In genomic region chr11:117098269-117099231, GRCh38 we compare ENCODE assay signal across 8 cellular contexts. TPM values are rescaled to one million over a fixed set of nuclear protein-coding genes. Genes with fewer than 3 reads are reported as not detected.
DNase-seq lines count a peak whose midpoint lies in the region; ATAC-seq and TF ChIP-seq lines count a peak whose summit lies in the region.

Gene SIK3, minus strand, starts transcription at chr11:117098428. Its CDS starts 13 bp downstream, at chr11:117098415.

- DNase-seq in GM04503 (ENCODE audit: low read depth) (peak; percentile 82), HFFc6 (peak; percentile 88), NCI-H1048 (lab: John Stamatoyannopoulos, UW) (peak; percentile 86), SKM-1 (lab: John Stamatoyannopoulos, UW; ENCODE audit: unreplicated experiment) (peak; percentile 88), glomerular visceral epithelial cell (ENCODE audit: extremely low spot score) (peak; percentile 92), osteocyte (ENCODE audit: extremely low spot score, unreplicated experiment) (peak; percentile 97), thoracic aorta (ENCODE audit: low spot score) (peak; percentile 55)
- peak; percentile 87 to 94 for DNase-seq in activated naive CD4-positive, alpha-beta T cell treated with anti-CD3 and anti-CD28 coated beads, Interleukin-2, amount 50 U/mL, for 72 hours (ENCODE audit: low spot score in 2 of 2)

- H3K27ac Mint-ChIP-seq in HFFc6 (peak within 1 kb of the TSS; percentile 98), osteocyte (ENCODE audit: unreplicated experiment) (peak within 1 kb of the TSS; percentile 98)
- peak within 1 kb of the TSS; percentile 97 to 98 for H3K27ac Mint-ChIP-seq in activated naive CD4-positive, alpha-beta T cell treated with anti-CD3 and anti-CD28 coated beads, Interleukin-2, amount 50 U/mL, for 72 hours

- H3K36me3 Mint-ChIP-seq in HFFc6 (ENCODE audit: low read depth): no peaks in the 10 kb centered on the region
- H3K36me3 Mint-ChIP-seq in activated naive CD4-positive, alpha-beta T cell treated with anti-CD3 and anti-CD28 coated beads, Interleukin-2, amount 50 U/mL, for 72 hours: peaks cover 0 to 16% of the 10 kb centered on the region in 2 donors
- no peaks in the 10 kb centered on the region for H3K36me3 Mint-ChIP-seq in osteocyte (ENCODE audit: unreplicated experiment)

- H3K9me3 ChIP-seq in thoracic aorta: no peaks in the 10 kb centered on the region

- no peaks in the 10 kb centered on the region for H3K9me3 Mint-ChIP-seq in HFFc6
- no peaks in the 10 kb centered on the region for H3K9me3 Mint-ChIP-seq in activated naive CD4-positive, alpha-beta T cell treated with anti-CD3 and anti-CD28 coated beads, Interleukin-2, amount 50 U/mL, for 72 hours
- H3K9me3 Mint-ChIP-seq in osteocyte (ENCODE audit: unreplicated experiment): no peaks in the 10 kb centered on the region

- peaks cover 44% of the 10 kb centered on the region for H3K4me1 Mint-ChIP-seq in HFFc6 (ENCODE audit: low read depth)
- peaks cover 39% of the 10 kb centered on the region for H3K4me1 Mint-ChIP-seq in osteocyte (ENCODE audit: unreplicated experiment)

- H3K27me3 Mint-ChIP-seq in HFFc6 (ENCODE audit: insufficient read depth) (peaks cover 2% of the 10 kb centered on the region; the same call in 1 of the 2 replicates), osteocyte (ENCODE audit: unreplicated experiment) (no peaks in the 10 kb centered on the region)

- peak; percentile 78 to 89 for ATAC-seq in activated naive CD4-positive, alpha-beta T cell treated with anti-CD3 and anti-CD28 coated beads, Interleukin-2, amount 50 U/mL, for 72 hours
- ATAC-seq in thoracic aorta (ENCODE audit: insufficient number of reproducible peaks, low FRiP score, low read depth): peak; percentile 86

- no peaks in the 10 kb centered on the region for H3K27me3 ChIP-seq in thoracic aorta (replicated peaks; ENCODE audit: insufficient read depth)

- TF ChIP-seq CTCF in HFFc6 (IDR thresholded peaks at IDR 0.05) (peak; percentile 72), osteocyte (IDR thresholded peaks at IDR 0.05) (peak; percentile 57), thoracic aorta (IDR thresholded peaks at IDR 0.05) (peak; percentile 7)

- H3K4me3 Mint-ChIP-seq in HFFc6: peak within 1 kb of the TSS; percentile 94
- H3K4me3 Mint-ChIP-seq in osteocyte (ENCODE audit: unreplicated experiment): peak within 1 kb of the TSS; percentile 94

- H3K36me3 ChIP-seq in thoracic aorta: no peaks in the 10 kb centered on the region

- H3K4me3 ChIP-seq in thoracic aorta: peak within 1 kb of the TSS; percentile 85

- peaks cover 22 to 49% of the 10 kb centered on the region in 2 donors for H3K4me1 ChIP-seq in thoracic aorta (ENCODE audit: control insufficient read depth in 1 of 2, low read depth in 2 of 2)

- peak within 1 kb of the TSS; percentile 90 to 97 for H3K27ac ChIP-seq in thoracic aorta

RNA-seq across cellular contexts. Expression of gene SIK3, which starts in this region (rescaled TPM):
- 10 to 100 TPM; 15.6 to 23.3 (median 19.9) TPM for total RNA-seq in HFFc6 (2021; fragmentation: NEBNext Ultra II Directional; extraction: Animal tissue kit (Norgen Biotek cat#: 25700))
- total RNA-seq in activated naive CD4-positive, alpha-beta T cell treated with anti-CD3 and anti-CD28 coated beads, Interleukin-2, amount 50 U/mL, for 72 hours: 10 to 100 TPM; 14.6 to 39.5 TPM
- total RNA-seq in osteocyte (29.3 and 29.5 TPM in 2 replicates), thoracic aorta (10 to 100 TPM; 32.9 to 53.7 TPM)

Comparison
In these comparisons a context has a peak if more than half of its experiments do, and no peak if none do; other contexts are left out.
1. Peak in every context shown above with its lines: DNase-seq, ATAC-seq, H3K4me3 ChIP-seq and H3K27ac ChIP-seq.
2. CTCF ChIP-seq: peak in every context shown above with its lines; median percentile 72 in HFFc6; 57 in osteocyte; 7 in thoracic aorta.